ENCODE assay signal across 17 cellular contexts in the genomic region with DNA sequence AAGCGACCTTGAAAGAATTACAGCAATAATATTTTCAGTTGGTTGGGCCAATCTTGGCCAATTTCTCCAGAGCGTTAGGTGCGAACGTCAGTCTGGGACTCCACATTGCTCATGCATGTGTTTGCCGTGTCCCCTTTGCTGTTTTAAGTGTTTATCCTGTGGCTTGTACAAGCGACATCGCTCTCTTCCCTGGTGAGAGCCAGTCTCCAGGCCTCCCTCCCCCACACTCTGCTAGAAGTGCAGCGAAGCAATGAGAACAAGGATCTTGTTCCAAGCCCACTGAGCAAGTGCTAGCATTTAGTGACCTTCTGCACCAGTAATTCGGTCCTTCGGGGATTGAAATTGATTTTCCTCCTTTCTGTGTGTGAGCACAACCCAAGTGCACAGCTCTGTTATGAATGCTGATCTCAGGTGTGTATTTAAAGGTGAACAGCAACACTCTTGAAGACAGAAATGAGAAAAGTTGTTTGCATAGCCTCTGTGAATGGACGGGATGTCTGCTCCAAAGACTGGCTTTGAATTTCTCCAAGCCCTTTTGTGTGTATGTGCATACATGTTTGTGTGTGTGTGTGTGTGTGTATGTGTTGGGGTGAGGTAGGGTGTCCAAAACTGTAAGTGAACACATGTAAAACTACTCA. TPM values are rescaled to one million over a fixed set of nuclear protein-coding genes. Genes with fewer than 3 reads are reported as not detected.
A peak's percentile ranks its signal among the peaks of the same experiment; 100 is the strongest.
DNase-seq lines count a peak whose midpoint lies in the region; ATAC-seq and TF ChIP-seq lines count a peak whose summit lies in the region.
"Had no signal": no experiment of that assay in that cellular context is flagged by ENCODE, and none has a peak within 500 bp of the region (broad histone marks: within the 10 kb centered on the region; RNA-seq: fewer than 3 reads in every experiment).

No MANE protein-coding gene starts in this region.

- DNase-seq in NCI-H82 (lab: John Stamatoyannopoulos, UW) (peak; percentile 27), NCI-H82 treated with DMSO at 0.1 percent for 48 hours (lab: John Stamatoyannopoulos, UW; ENCODE audit: unreplicated experiment) (no peak), NCI-H2171 treated with DMSO at 0.1 percent for 48 hours (lab: John Stamatoyannopoulos, UW) (peak; percentile 68), left kidney (ENCODE audit: low read depth, low spot score) (peak; percentile 94), testis (peak; percentile 20), dermis blood vessel endothelial cell (no peak), cortex of kidney (lab: John Stamatoyannopoulos, UW) (no peak)
- DNase-seq: Calu3, GF-D8, GM23248, MV-4-11, NCI-H1694 treated with DMSO at 0.1 percent for 48 hours, PC-9, SK-N-SH had no signal

- intact Hi-C loops in testis (cut with DNase I; ENCODE audit: low total_unique reads): no loop called here

- H3K36me3 ChIP-seq in testis (ENCODE audit: low read depth, missing control alignments): no peaks in the 10 kb centered on the region

- H3K4me1 ChIP-seq in testis: peaks cover 4% of the 10 kb centered on the region
- H3K4me1 ChIP-seq: A549 had no signal

- ATAC-seq in HG03457 (IDR thresholded peaks at IDR 0.05; ENCODE audit: unreplicated experiment): no peak
- ATAC-seq: A549, HCT116 had no signal

- no peak for TF ChIP-seq POLR2A in testis (IDR thresholded peaks at IDR 0.05)

- TF ChIP-seq CTCF in testis (IDR thresholded peaks at IDR 0.05): no peak

- H3K27ac ChIP-seq in testis: no peak overlapping the region
- H3K27ac ChIP-seq: A549, GM23248, PC-9 had no signal

- no peak overlapping the region for H3K4me3 ChIP-seq in testis
- H3K4me3 ChIP-seq: A549, GM23248, PC-9 had no signal

- 38 to 61% methylated on average over 11 of the region's 11 CpGs for WGBS in testis, 2 donors

- H3K9me3 ChIP-seq in testis: no peaks in the 10 kb centered on the region
- H3K9me3 ChIP-seq: A549, SK-N-SH had no signal

- H3K27me3 ChIP-seq in testis: no peaks in the 10 kb centered on the region

RNA-seq across cellular contexts. Expression of a gene that starts 29.0 kb away (rescaled TPM):
- total RNA-seq in testis (1 to 10 TPM; 5.6 to 6.2 TPM), dermis blood vessel endothelial cell (2.9 and 5.3 TPM in 2 replicates)
- 12.2 TPM for polyA plus RNA-seq in testis (ENCODE audit: insufficient read depth, low read depth, low replicate concordance)

Comparison
In these comparisons a context has a peak if more than half of its experiments do, and no peak if none do; other contexts are left out.
1. DNase-seq: peak in NCI-H82 (single experiment), NCI-H2171 treated with DMSO at 0.1 percent for 48 hours (single experiment), left kidney (single experiment) and testis (single experiment); none in NCI-H82 treated with DMSO at 0.1 percent for 48 hours (single experiment), dermis blood vessel endothelial cell (single experiment) and cortex of kidney (single experiment).